In the genomic region with DNA sequence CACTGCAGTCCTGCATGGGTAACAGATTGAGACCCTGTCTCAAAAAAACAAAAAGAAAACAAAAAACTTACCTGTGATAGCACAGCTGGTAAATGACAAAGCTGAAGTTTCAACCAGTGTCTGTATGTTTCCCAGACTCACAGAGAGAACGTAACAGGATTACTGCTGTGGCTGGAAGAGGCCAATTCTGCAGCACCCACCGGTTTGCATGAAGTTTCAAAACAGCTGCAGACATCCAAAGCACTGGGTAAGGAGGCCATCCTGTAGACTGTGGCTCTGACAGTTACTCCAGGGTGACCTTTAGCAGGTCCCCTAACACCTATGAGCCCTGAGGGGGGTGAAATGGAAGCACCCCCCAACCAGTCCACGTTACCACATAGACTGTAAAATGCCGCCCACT, we compare ENCODE assay signal across 23 cellular contexts. TPM values are rescaled to one million over a fixed set of nuclear protein-coding genes. Genes with fewer than 3 reads are reported as not detected.
DNase-seq lines count a peak whose midpoint lies in the region; ATAC-seq and TF ChIP-seq lines count a peak whose summit lies in the region.
"Had no signal": no experiment of that assay in that cellular context is flagged by ENCODE, and none has a peak within 500 bp of the region (broad histone marks: within the 10 kb centered on the region; RNA-seq: fewer than 3 reads in every experiment).

No MANE protein-coding gene starts in this region.

- H3K79me2 ChIP-seq in Karpas-422 (ENCODE audit: low read length) = no peaks in the 10 kb centered on the region
- H3K79me2 ChIP-seq in neural progenitor cell (ENCODE audit: low read depth) = peaks cover 6% of the 10 kb centered on the region
- H3K79me2 ChIP-seq in PC-9 (ENCODE audit: low read depth) = peaks cover 1% of the 10 kb centered on the region; the same call in 1 of the 2 replicates

- POLR2A ChIA-PET in activated B cell treated with CpG ODN at 0.5 μM for 24 hours (lab: Charles Lee) = interaction anchor here (2.5 to 36.4 kb wide), 4 partner anchors 22 to 79 kb away, joined by 8 to 1151 read pairs (median 480); no protein-coding TSS in a partner anchor
- POLR2A ChIA-PET in PC-9 (lab: Charles Lee; ENCODE audit: unreplicated experiment) = no interaction called here

- ATAC-seq in activated B cell treated with CpG ODN at 0.5 μM for 24 hours (ENCODE audit: low read depth) = no peak
- ATAC-seq: foreskin keratinocyte; PC-3; stimulated activated naive CD8-positive, alpha-beta T cell treated with anti-CD3 and anti-CD28 coated beads, Interleukin-15, amount 100 ng/mL, for 72 hours had no signal

- H3K27me3 Mint-ChIP-seq in activated B cell treated with CpG ODN at 0.5 μM for 24 hours = no peaks in the 10 kb centered on the region
- peaks cover 14% of the 10 kb centered on the region for H3K27me3 Mint-ChIP-seq in neural progenitor cell (ENCODE audit: insufficient read depth, low read depth)
- H3K27me3 Mint-ChIP-seq: activated naive CD8-positive, alpha-beta T cell treated with anti-CD3 and anti-CD28 coated beads, Interleukin-2, amount 10 ng/mL, durations not matched to agents 7 days and 5 days; stimulated activated naive CD8-positive, alpha-beta T cell treated with anti-CD3 and anti-CD28 coated beads, Interleukin-15, amount 100 ng/mL, for 72 hours had no signal

- TF ChIP-seq CTCF in activated B cell treated with CpG ODN at 0.5 μM for 24 hours (IDR thresholded peaks at IDR 0.05) (no peak), neural progenitor cell (IDR thresholded peaks at IDR 0.05) (no peak), PC-9 (conservative IDR thresholded peaks at IDR 0.05) (no peak)

- peaks cover 5% of the 10 kb centered on the region for H3K36me3 ChIP-seq in BLaER1
- no peaks in the 10 kb centered on the region for H3K36me3 ChIP-seq in Karpas-422 (ENCODE audit: insufficient read depth, low read length)
- H3K36me3 ChIP-seq in neural progenitor cell = no peaks in the 10 kb centered on the region
- no peaks in the 10 kb centered on the region for H3K36me3 ChIP-seq in PC-9 (ENCODE audit: low read depth)

- H3F3A ChIP-seq in neural progenitor cell (ENCODE audit: low read depth) (peaks cover 35% of the 10 kb centered on the region), PC-9 (ENCODE audit: insufficient read depth, low read depth) (peaks cover 19% of the 10 kb centered on the region)

- no peak overlapping the region for H3K4me3 ChIP-seq in BLaER1
- H3K4me3 ChIP-seq in Karpas-422 (ENCODE audit: low read length) = no peak overlapping the region
- H3K4me3 ChIP-seq in neural progenitor cell = no peak overlapping the region
- no peak overlapping the region for H3K4me3 ChIP-seq in PC-9
- H3K4me3 ChIP-seq: hepatocyte, SJSA1 had no signal

- peaks cover 53% of the 10 kb centered on the region for H3K4me1 Mint-ChIP-seq in activated B cell treated with CpG ODN at 0.5 μM for 24 hours
- H3K4me1 Mint-ChIP-seq in neural progenitor cell = peaks cover 73% of the 10 kb centered on the region

- H3K4me3 Mint-ChIP-seq in activated B cell treated with CpG ODN at 0.5 μM for 24 hours (no peak overlapping the region), neural progenitor cell (no peak overlapping the region)
- H3K4me3 Mint-ChIP-seq: activated naive CD8-positive, alpha-beta T cell treated with anti-CD3 and anti-CD28 coated beads, Interleukin-2, amount 10 ng/mL, durations not matched to agents 7 days and 5 days; stimulated activated naive CD8-positive, alpha-beta T cell treated with anti-CD3 and anti-CD28 coated beads, Interleukin-15, amount 100 ng/mL, for 72 hours had no signal

- H3K4me1 ChIP-seq in BLaER1 (peaks cover 93% of the 10 kb centered on the region), Karpas-422 (ENCODE audit: low read length) (peaks cover 56% of the 10 kb centered on the region), neural progenitor cell (peaks cover 42% of the 10 kb centered on the region), PC-9 (replicated peaks; ENCODE audit: insufficient read depth) (peaks cover 25% of the 10 kb centered on the region)

- H3K27ac Mint-ChIP-seq in activated B cell treated with CpG ODN at 0.5 μM for 24 hours = peak overlapping the region; percentile 41
- peak overlapping the region; percentile 42 for H3K27ac Mint-ChIP-seq in neural progenitor cell
- H3K27ac Mint-ChIP-seq: activated naive CD8-positive, alpha-beta T cell treated with anti-CD3 and anti-CD28 coated beads, Interleukin-2, amount 10 ng/mL, durations not matched to agents 7 days and 5 days had no signal

- BruUV-seq in PC-9 (replicated peaks; lab: Mats Ljungman, UMichigan) = no TSS peak

- H3K9me2 ChIP-seq in Karpas-422 (replicated peaks; ENCODE audit: insufficient read depth, low read length) (no peaks in the 10 kb centered on the region), PC-9 (ENCODE audit: insufficient read depth) (no peaks in the 10 kb centered on the region)

- H2AFZ ChIP-seq in Karpas-422 (ENCODE audit: low read length) = no peak overlapping the region
- no peak overlapping the region for H2AFZ ChIP-seq in neural progenitor cell (replicated peaks)
- no peak overlapping the region for H2AFZ ChIP-seq in PC-9
- H2AFZ ChIP-seq: hepatocyte had no signal

- peaks cover 3% of the 10 kb centered on the region for H3K36me3 Mint-ChIP-seq in activated B cell treated with CpG ODN at 0.5 μM for 24 hours (ENCODE audit: low read depth)
- H3K36me3 Mint-ChIP-seq in neural progenitor cell = peaks cover 2% of the 10 kb centered on the region
- H3K36me3 Mint-ChIP-seq: activated naive CD8-positive, alpha-beta T cell treated with anti-CD3 and anti-CD28 coated beads, Interleukin-2, amount 10 ng/mL, durations not matched to agents 7 days and 5 days had no signal

- no peaks in the 10 kb centered on the region for H3K27me3 ChIP-seq in BLaER1
- H3K27me3 ChIP-seq in Karpas-422 (ENCODE audit: low read length) = no peaks in the 10 kb centered on the region
- peaks cover 17% of the 10 kb centered on the region for H3K27me3 ChIP-seq in neural progenitor cell
- no peaks in the 10 kb centered on the region for H3K27me3 ChIP-seq in PC-9 (ENCODE audit: insufficient read depth, low read depth)
- H3K27me3 ChIP-seq: foreskin keratinocyte, hepatocyte, SJSA1 had no signal

- peak; percentile 55 for DNase-seq in Karpas-422
- no peak for DNase-seq in activated B cell treated with CpG ODN at 0.5 μM for 24 hours
- DNase-seq in neural progenitor cell (ENCODE audit: low spot score) = no peak
- no peak for DNase-seq in NCI-H774 (lab: John Stamatoyannopoulos, UW)
- no peak for DNase-seq in NOMO-1 (lab: John Stamatoyannopoulos, UW; ENCODE audit: unreplicated experiment in 2 of 2)
- DNase-seq in PC-9 = no peak
- DNase-seq: activated CD4-positive, alpha-beta T cell treated with anti-CD3 and anti-CD28 coated beads, Interleukin-2, amount 50 U/mL, for 1 hour; activated effector memory CD4-positive, alpha-beta T cell treated with Interleukin-2 at 50 U/mL for 16 hours; activated naive CD8-positive, alpha-beta T cell treated with anti-CD3 and anti-CD28 coated beads, Interleukin-2, amount 10 ng/mL, durations not matched to agents 7 days and 5 days; DMS79 treated with DMSO at 0.1 percent for 48 hours; effector CD8-positive, alpha-beta T cell; foreskin keratinocyte; KG1; MV-4-11; NCI-H187; NCI-H2227 treated with DMSO at 0.1 percent for 48 hours; PC-3; retina; stimulated activated CD4-positive, alpha-beta T cell treated with anti-CD3 and anti-CD28 coated beads, Interleukin-4, amount 100 ng/mL, for 24 hours; stimulated activated naive CD8-positive, alpha-beta T cell treated with anti-CD3 and anti-CD28 coated beads, Interleukin-15, amount 100 ng/mL, for 72 hours had no signal

- CTCF ChIA-PET in activated B cell treated with CpG ODN at 0.5 μM for 24 hours (lab: Charles Lee) = interaction anchor here (1.3 to 31.5 kb wide), 3 partner anchors 12 to 192 kb away, joined by 3 to 872 read pairs (median 6); no protein-coding TSS in a partner anchor
- CTCF ChIA-PET in PC-9 (lab: Charles Lee) = no interaction called here

- H3K27ac ChIP-seq in BLaER1 (peak overlapping the region; percentile 99; the same call in 1 of the 2 replicates), Karpas-422 (ENCODE audit: low read length) (no peak overlapping the region), neural progenitor cell (no peak overlapping the region), PC-9 (no peak overlapping the region)
- H3K27ac ChIP-seq: foreskin keratinocyte, hepatocyte, SJSA1 had no signal

- H3K9me3 ChIP-seq in BLaER1 = no peaks in the 10 kb centered on the region
- H3K9me3 ChIP-seq in Karpas-422 (ENCODE audit: low read length) = no peaks in the 10 kb centered on the region
- no peaks in the 10 kb centered on the region for H3K9me3 ChIP-seq in neural progenitor cell (ENCODE audit: low read depth)
- H3K9me3 ChIP-seq in PC-9 (ENCODE audit: insufficient read depth, low read depth) = no peaks in the 10 kb centered on the region
- H3K9me3 ChIP-seq: SJSA1 had no signal

- H3K9ac ChIP-seq in BLaER1 = peak overlapping the region; percentile 4
- 0 out of 2 replicates have a peak overlapping the region, but pooled peaks have one; percentile 1 for H3K9ac ChIP-seq in Karpas-422 (ENCODE audit: low read length)
- H3K9ac ChIP-seq in neural progenitor cell = no peak overlapping the region

- H4K20me1 ChIP-seq in BLaER1 = peaks cover 4% of the 10 kb centered on the region
- no peaks in the 10 kb centered on the region for H4K20me1 ChIP-seq in Karpas-422 (ENCODE audit: insufficient read depth, low read depth, low read length)
- H4K20me1 ChIP-seq in neural progenitor cell (ENCODE audit: low read depth) = peaks cover 19% of the 10 kb centered on the region
- no peaks in the 10 kb centered on the region for H4K20me1 ChIP-seq in PC-9 (ENCODE audit: insufficient read depth)

- H3K9me3 Mint-ChIP-seq in activated B cell treated with CpG ODN at 0.5 μM for 24 hours = no peaks in the 10 kb centered on the region
- no peaks in the 10 kb centered on the region for H3K9me3 Mint-ChIP-seq in neural progenitor cell
- H3K9me3 Mint-ChIP-seq: activated naive CD8-positive, alpha-beta T cell treated with anti-CD3 and anti-CD28 coated beads, Interleukin-2, amount 10 ng/mL, durations not matched to agents 7 days and 5 days; stimulated activated naive CD8-positive, alpha-beta T cell treated with anti-CD3 and anti-CD28 coated beads, Interleukin-15, amount 100 ng/mL, for 72 hours had no signal

- H3K4me2 ChIP-seq in BLaER1 (peak overlapping the region; percentile 85), Karpas-422 (ENCODE audit: low read depth, low read length, poor library complexity, severe bottlenecking) (no peak overlapping the region), neural progenitor cell (no peak overlapping the region), PC-9 (no peak overlapping the region)
- H3K4me2 ChIP-seq: hepatocyte had no signal

- intact Hi-C loops in activated B cell treated with CpG ODN at 0.5 μM for 24 hours (cut with micrococcal nuclease) (loop anchor here (10.0 kb wide), 1 partner anchor 173 kb away; no protein-coding TSS in a partner anchor), PC-9 (cut with micrococcal nuclease; ENCODE audit: unreplicated experiment) (no loop called here)

RNA-seq across cellular contexts. Expression of a gene that starts 7.5 kb away (rescaled TPM):
- 32.0 and 33.0 TPM in 2 replicates for total RNA-seq in Karpas-422 (2014; rRNA removed; shearing (Covaris generic); ENCODE audit: low replicate concordance)
- total RNA-seq in activated B cell treated with CpG ODN at 0.5 μM for 24 hours (195 and 205 TPM in 2 replicates), neural progenitor cell (ENCODE audit: low replicate concordance) (99.9 and 235 TPM in 2 replicates), PC-9 (2021) (10.4 and 24.7 TPM in 2 replicates)

RNA-seq across cellular contexts. Expression of a gene that starts 20.8 kb away (rescaled TPM):
- 6.6 and 8.0 TPM in 2 replicates for total RNA-seq in Karpas-422 (2014; rRNA removed; shearing (Covaris generic); ENCODE audit: low replicate concordance)
- 2.4 and 3.4 TPM in 2 replicates for total RNA-seq in activated B cell treated with CpG ODN at 0.5 μM for 24 hours
- total RNA-seq in neural progenitor cell (ENCODE audit: low replicate concordance) = 3.4 and 7.0 TPM in 2 replicates
- total RNA-seq in PC-9 (2021) = 7.6 and 9.0 TPM in 2 replicates
